In the genomic region with DNA sequence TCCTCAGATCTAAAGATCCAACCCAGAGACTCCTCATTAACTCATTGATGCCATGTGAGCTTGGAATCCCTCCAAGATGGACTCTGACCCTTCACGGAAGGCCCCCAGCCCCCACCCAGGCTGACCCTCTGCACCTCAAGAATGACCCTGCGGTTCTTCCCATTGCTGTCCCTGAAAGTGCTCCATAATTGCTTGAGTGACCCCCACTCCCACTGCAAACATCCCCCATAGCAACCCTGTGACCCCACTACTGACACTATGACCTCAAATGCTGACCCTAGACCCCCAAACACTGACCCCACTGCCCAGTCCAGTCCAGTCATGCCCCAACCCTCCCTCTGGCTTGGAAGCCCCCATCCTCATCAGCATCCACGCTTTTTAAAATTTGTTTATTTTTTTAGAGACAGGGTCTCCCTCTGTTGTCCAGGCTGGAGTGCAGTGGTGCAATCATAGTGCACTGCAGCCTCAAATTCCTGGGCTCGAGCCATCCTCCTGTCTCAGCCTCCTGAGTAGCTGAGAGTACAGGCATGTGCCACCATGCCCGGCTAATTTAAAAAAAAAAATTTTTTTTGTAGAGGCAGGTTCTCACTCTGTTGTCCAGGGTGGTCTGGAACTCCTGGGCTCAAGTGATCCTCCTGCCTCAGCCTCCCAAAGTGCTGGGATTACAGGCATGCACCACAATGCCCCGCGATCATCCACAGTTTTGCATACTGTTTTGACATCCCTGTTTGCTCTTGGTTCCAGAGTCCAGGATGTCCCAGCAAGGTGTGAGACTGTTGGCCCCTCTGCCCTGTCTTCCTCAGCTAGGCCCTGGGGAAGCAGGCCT, we compare ENCODE assay signal across 1 cellular context.
TF ChIP-seq lines count a peak whose summit lies in the region.

No MANE protein-coding gene starts in this region.

TF ChIP-seq in H1, 55 proteins besides CTCF, POLR2A, EP300 and RAD21:
- TF ChIP-seq ATF3 (IDR thresholded peaks at IDR 0.05; ENCODE audit: insufficient read depth, low read depth, low read length) (no peak), CHD1 (IDR thresholded peaks at IDR 0.05; ENCODE audit: low read depth, low read length) (no peak), POLR2AphosphoS5 (IDR thresholded peaks at IDR 0.05; ENCODE audit: low read depth, low read length) (no peak), KDM4A (IDR thresholded peaks at IDR 0.05; ENCODE audit: low read depth, low read length, severe bottlenecking) (no peak), YY1 (IDR thresholded peaks at IDR 0.05; ENCODE audit: low read depth, low read length) (no peak), SP1 (IDR thresholded peaks at IDR 0.05; ENCODE audit: low read depth, low read length) (no peak), GABPA (IDR thresholded peaks at IDR 0.05; ENCODE audit: borderline replicate concordance, insufficient read depth, low read length) (no peak)
